In the genomic region with DNA sequence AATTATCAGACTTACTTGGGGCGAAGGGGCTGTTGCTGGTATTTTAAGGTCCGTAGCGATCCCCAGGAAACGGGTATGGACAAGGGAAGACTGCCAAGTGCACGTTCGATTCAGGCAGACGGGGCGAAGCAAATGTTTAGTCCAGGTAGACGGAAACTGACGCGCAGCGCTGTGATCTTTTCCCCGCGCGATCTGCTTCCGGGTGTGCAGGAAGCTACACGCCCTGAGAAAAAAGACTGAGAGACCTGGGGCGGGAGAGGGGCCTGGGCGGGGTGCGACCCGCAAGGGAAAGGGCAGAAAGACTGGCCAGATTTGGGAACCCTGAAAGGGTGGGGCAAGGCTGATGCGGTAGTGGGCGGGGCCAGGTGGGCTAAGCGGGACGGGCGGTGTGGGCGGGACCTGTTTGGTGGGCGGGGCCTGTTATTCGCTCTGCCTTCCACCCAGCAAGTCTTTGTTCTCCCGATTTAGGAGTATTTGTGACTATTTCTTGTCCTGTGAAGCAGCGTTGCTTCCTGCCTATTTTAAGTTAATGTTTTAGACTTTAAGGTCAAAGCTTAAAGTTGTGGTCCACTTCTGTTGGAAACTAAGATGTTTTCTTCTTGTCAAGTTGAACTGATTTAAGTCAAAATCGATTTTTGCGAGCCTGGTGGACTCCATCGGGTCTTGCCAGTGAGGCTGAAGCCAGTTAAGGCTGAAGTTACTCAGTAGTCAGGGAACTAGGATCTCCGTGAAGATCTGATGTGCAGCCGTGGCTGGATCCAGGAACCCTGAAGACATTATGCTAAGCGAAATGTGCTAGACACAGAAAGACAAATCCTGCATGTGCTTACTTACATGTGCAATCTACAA, we compare ENCODE assay signal across 8 cellular contexts. TPM values are rescaled to one million over a fixed set of nuclear protein-coding genes. Genes with fewer than 3 reads are reported as not detected.
DNase-seq lines count a peak whose midpoint lies in the region; TF ChIP-seq lines count a peak whose summit lies in the region.

A gene (minus strand): TSS at position 301 of the 849 bp plus-strand sequence. CDS start 3,549 bp downstream, outside the sequence.

- H3K9me3 ChIP-seq in PC-9 (ENCODE audit: insufficient read depth, low read depth) (peaks cover 10% of the 10 kb centered on the region), esophagus muscularis mucosa (no peaks in the 10 kb centered on the region), muscle layer of duodenum (ENCODE audit: control insufficient read depth in 1 of 2, low read length in 2 of 2) (no peaks in the 10 kb centered on the region)

- peaks cover 28% of the 10 kb centered on the region for H3K4me1 Mint-ChIP-seq in activated T-cell treated with anti-CD3 and anti-CD28 coated beads, Interleukin-2, amount 50 U/mL, for 24 hours (ENCODE audit: low read depth)

- BruUV-seq in PC-9 (replicated peaks; lab: Mats Ljungman, UMichigan): TSS peak; percentile 59

- H3K4me1 ChIP-seq in PC-9 (replicated peaks; ENCODE audit: insufficient read depth): peaks cover 18% of the 10 kb centered on the region
- H3K4me1 ChIP-seq in esophagus muscularis mucosa: peaks cover 11 to 23% (median 20%) of the 10 kb centered on the region in 4 donors
- peaks cover 0 to 12% of the 10 kb centered on the region in 2 donors for H3K4me1 ChIP-seq in muscle layer of duodenum (ENCODE audit: control insufficient read depth in 1 of 2, insufficient read depth in 2 of 2, low read length in 2 of 2)

- intact Hi-C loops in PC-9 (cut with micrococcal nuclease; ENCODE audit: unreplicated experiment) (loop anchor here (1.0 kb wide), 2 partner anchors 18 to 32 kb away; a partner anchor contains a TSS), esophagus muscularis mucosa (cut with DNase I) (loop anchor here (5.0 kb wide), 1 partner anchor 34 kb away; a partner anchor contains a TSS)

- TF ChIP-seq CTCF in PC-9 (conservative IDR thresholded peaks at IDR 0.05): no peak
- no peak for TF ChIP-seq CTCF in esophagus muscularis mucosa (IDR thresholded peaks at IDR 0.05)

- H3K9me3 Mint-ChIP-seq in activated T-cell treated with anti-CD3 and anti-CD28 coated beads, Interleukin-2, amount 50 U/mL, for 24 hours: peaks cover 11% of the 10 kb centered on the region

- DNase-seq in AG08395 (ENCODE audit: low spot score): peak; percentile 91
- peak; percentile 77 for DNase-seq in GM19238 (ENCODE audit: insufficient read length, low spot score)
- DNase-seq in HUDEP-2 (lab: John Stamatoyannopoulos, UW; ENCODE audit: unreplicated experiment in 76 of 76): peak in 56 of 76 experiments; percentile 15 to 84 (median 60)
- peak; percentile 67 to 88 for DNase-seq in PC-9
- peak; percentile 91 for DNase-seq in activated T-cell treated with anti-CD3 and anti-CD28 coated beads, Interleukin-2, amount 50 U/mL, for 24 hours
- peak; percentile 97 for DNase-seq in esophagus muscularis mucosa (ENCODE audit: extremely low spot score)
- DNase-seq in stimulated activated CD8-positive, alpha-beta memory T cell treated with anti-CD3 and anti-CD28 coated beads, Interleukin-7, amount 100 ng/mL, for 1 hour (ENCODE audit: low read depth in 2 of 2): peak; percentile 77 to 83

- POLR2A ChIA-PET in PC-9 (lab: Charles Lee; ENCODE audit: unreplicated experiment): interaction anchor here (0.6 to 0.7 kb wide), 3 partner anchors 18 to 355 kb away, joined by 4 to 22 read pairs (median 8); a partner anchor contains a TSS

- CTCF ChIA-PET in PC-9 (lab: Charles Lee): interaction anchor here (0.6 to 0.7 kb wide), 3 partner anchors 23 to 490 kb away, joined by 3 to 19 read pairs (median 8); no protein-coding TSS in a partner anchor

- no peaks in the 10 kb centered on the region for H3K9me2 ChIP-seq in PC-9 (ENCODE audit: insufficient read depth)

- H4K20me1 ChIP-seq in PC-9 (ENCODE audit: insufficient read depth): no peaks in the 10 kb centered on the region

- no peaks in the 10 kb centered on the region for H3K79me2 ChIP-seq in PC-9 (ENCODE audit: low read depth)

- peaks cover 19% of the 10 kb centered on the region for H3K36me3 ChIP-seq in PC-9 (ENCODE audit: low read depth)
- H3K36me3 ChIP-seq in esophagus muscularis mucosa: peaks cover 17 to 28% (median 21%) of the 10 kb centered on the region in 4 donors
- H3K36me3 ChIP-seq in muscle layer of duodenum (ENCODE audit: control insufficient read depth in 1 of 2, insufficient read depth in 2 of 2, low read length in 2 of 2): peaks cover 9 to 11% of the 10 kb centered on the region in 2 donors

- H3K4me3 ChIP-seq in PC-9: peak within 1 kb of the TSS; percentile 95
- H3K4me3 ChIP-seq in esophagus muscularis mucosa: peak within 1 kb of the TSS; percentile 63 to 87 (median 78)
- H3K4me3 ChIP-seq in muscle layer of duodenum (ENCODE audit: low read depth in 1 of 2, low read length in 2 of 2): peak within 1 kb of the TSS; percentile 94 to 99

- 5% methylated on average over 35 of the region's 37 CpGs for WGBS in esophagus muscularis mucosa

- no peaks in the 10 kb centered on the region for H3K27me3 ChIP-seq in PC-9 (ENCODE audit: insufficient read depth, low read depth)
- no peaks in the 10 kb centered on the region for H3K27me3 ChIP-seq in esophagus muscularis mucosa
- H3K27me3 ChIP-seq in muscle layer of duodenum (ENCODE audit: low read depth, low read length): no peaks in the 10 kb centered on the region

- no peaks in the 10 kb centered on the region for H3K27me3 Mint-ChIP-seq in activated T-cell treated with anti-CD3 and anti-CD28 coated beads, Interleukin-2, amount 50 U/mL, for 24 hours

- H2AFZ ChIP-seq in PC-9: peak within 1 kb of the TSS; percentile 97

- no peak for TF ChIP-seq EP300 in esophagus muscularis mucosa (IDR thresholded peaks at IDR 0.05)

- peak within 1 kb of the TSS; percentile 91 for H3K27ac Mint-ChIP-seq in activated T-cell treated with anti-CD3 and anti-CD28 coated beads, Interleukin-2, amount 50 U/mL, for 24 hours

- TF ChIP-seq POLR2A in esophagus muscularis mucosa (IDR thresholded peaks at IDR 0.05; ENCODE audit: low read depth): no peak

- H3K4me2 ChIP-seq in PC-9: peak within 1 kb of the TSS; percentile 99

- H3K27ac ChIP-seq in PC-9: no peak within 1 kb of the TSS
- peak within 1 kb of the TSS; percentile 88 to 90 (median 88) for H3K27ac ChIP-seq in esophagus muscularis mucosa (replicated peaks in 1 of 4)
- H3K27ac ChIP-seq in muscle layer of duodenum (ENCODE audit: low read length): peak within 1 kb of the TSS; percentile 93

- peak within 1 kb of the TSS; percentile 92 for H3K4me3 Mint-ChIP-seq in activated T-cell treated with anti-CD3 and anti-CD28 coated beads, Interleukin-2, amount 50 U/mL, for 24 hours

- H3F3A ChIP-seq in PC-9 (ENCODE audit: insufficient read depth, low read depth): peaks cover 9% of the 10 kb centered on the region

- H3K36me3 Mint-ChIP-seq in activated T-cell treated with anti-CD3 and anti-CD28 coated beads, Interleukin-2, amount 50 U/mL, for 24 hours (ENCODE audit: low read depth): peaks cover 54% of the 10 kb centered on the region

RNA-seq across cellular contexts. Expression of the gene that starts here (rescaled TPM):
- total RNA-seq in PC-9 (2021) (12.2 and 14.3 TPM in 2 replicates), esophagus muscularis mucosa (10 to 100 TPM in 2 of 4 donors, 1 to 10 TPM in 2; 5.8 to 13.1 (median 9.1) TPM)
